In the genomic region with DNA sequence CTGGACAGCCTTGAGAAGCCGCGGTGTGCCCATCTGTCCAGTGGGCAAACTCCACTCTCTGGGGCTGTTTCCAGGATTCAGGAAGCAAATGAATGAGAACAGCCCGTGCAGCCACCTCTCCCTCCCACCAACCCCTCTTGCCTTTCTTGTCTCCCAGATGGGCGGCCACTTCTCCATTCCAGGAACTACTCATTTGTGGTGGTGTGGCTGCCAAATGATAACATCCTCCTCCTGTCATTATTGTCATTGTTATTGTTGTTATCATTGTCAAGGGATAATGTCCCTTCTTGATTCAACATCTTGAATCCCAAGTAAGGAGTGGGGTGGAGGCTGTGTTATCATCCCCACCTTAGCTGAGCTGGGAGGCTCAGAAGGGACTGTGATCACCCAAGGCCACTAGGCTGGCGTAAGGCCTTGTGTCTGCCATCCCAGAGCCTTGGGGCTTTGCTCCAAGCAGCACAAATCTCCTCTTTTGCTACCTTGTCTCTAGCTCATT, we compare ENCODE assay signal across 8 cellular contexts.
DNase-seq lines count a peak whose midpoint lies in the region; FAIRE-seq and TF ChIP-seq lines count a peak whose summit lies in the region.

No MANE protein-coding gene starts in this region.

- no peak for TF ChIP-seq POLR2A in H54 (IDR thresholded peaks at IDR 0.05; ENCODE audit: low read depth, low read length)

- peak overlapping the region; percentile 86 to 87 for H3K9ac ChIP-seq in stomach smooth muscle (ENCODE audit: low read length in 2 of 2)

- H3K27me3 Mint-ChIP-seq in T-helper 1 cell treated with Interleukin-12 subunit alpha and Interleukin-12 subunit beta and Interleukin-4 antibody, amounts not matched to agents 30 μg/mL and 1 μg/mL, for 36 hours (ENCODE audit: low read depth), result no peaks in the 10 kb centered on the region

- peak overlapping the region; percentile 98 for H3K4me3 Mint-ChIP-seq in T-helper 1 cell treated with Interleukin-12 subunit alpha and Interleukin-12 subunit beta and Interleukin-4 antibody, amounts not matched to agents 30 μg/mL and 1 μg/mL, for 36 hours

- peaks cover 29% of the 10 kb centered on the region for H3K4me1 ChIP-seq in stomach smooth muscle (ENCODE audit: control insufficient read depth, insufficient read depth, low read length)

- peaks cover 0 to 4% of the 10 kb centered on the region in 2 donors for H3K36me3 ChIP-seq in stomach smooth muscle (ENCODE audit: control insufficient read depth in 2 of 2, insufficient read depth in 2 of 2, low read length in 2 of 2)

- peaks cover 29% of the 10 kb centered on the region for H3K4me1 Mint-ChIP-seq in T-helper 1 cell treated with Interleukin-12 subunit alpha and Interleukin-12 subunit beta and Interleukin-4 antibody, amounts not matched to agents 30 μg/mL and 1 μg/mL, for 36 hours (ENCODE audit: low read depth)

- H3K27ac Mint-ChIP-seq in T-helper 1 cell treated with Interleukin-12 subunit alpha and Interleukin-12 subunit beta and Interleukin-4 antibody, amounts not matched to agents 30 μg/mL and 1 μg/mL, for 36 hours, result peak overlapping the region; percentile 69

- H3K27me3 ChIP-seq in stomach smooth muscle (ENCODE audit: control insufficient read depth in 1 of 2, insufficient read depth in 2 of 2, low read length in 2 of 2), result no peaks in the 10 kb centered on the region

- H3K27ac ChIP-seq in stomach smooth muscle (ENCODE audit: low read length), result peak overlapping the region; percentile 62

- H3K9me3 Mint-ChIP-seq in T-helper 1 cell treated with Interleukin-12 subunit alpha and Interleukin-12 subunit beta and Interleukin-4 antibody, amounts not matched to agents 30 μg/mL and 1 μg/mL, for 36 hours, result no peaks in the 10 kb centered on the region

- no peak for FAIRE-seq in H54 (lab: Jason Lieb, UNC)

- no peak for TF ChIP-seq CTCF in WI38 (IDR thresholded peaks at IDR 0.05; ENCODE audit: low read depth, low read length)

- DNase-seq in T-helper 1 cell (no peak), H54 (ENCODE audit: insufficient read length, low spot score) (no peak)
- DNase-seq in activated CD4-positive, CD25-positive, alpha-beta regulatory T cell (lab: John Stamatoyannopoulos, UW), result no peak
- no peak for DNase-seq in stimulated activated CD4-positive, alpha-beta T cell treated with anti-CD3 and anti-CD28 coated beads, Interleukin-2, amount 100 ng/mL, for 48 hours

- H3K4me3 ChIP-seq in WI38 (ENCODE audit: low read depth, low read length) (peak overlapping the region; percentile 86), iPS-11a (ENCODE audit: low read depth, low read length) (peak overlapping the region; percentile 88), stomach smooth muscle (ENCODE audit: low read length in 2 of 2) (peak overlapping the region; percentile 86 to 89)

- H3K9me3 ChIP-seq in stomach smooth muscle (ENCODE audit: control insufficient read depth in 2 of 2, low read length in 2 of 2), result no peaks in the 10 kb centered on the region

- H3K36me3 Mint-ChIP-seq in T-helper 1 cell treated with Interleukin-12 subunit alpha and Interleukin-12 subunit beta and Interleukin-4 antibody, amounts not matched to agents 30 μg/mL and 1 μg/mL, for 36 hours (ENCODE audit: low read depth), result peaks cover 22% of the 10 kb centered on the region
